In the genomic region with DNA sequence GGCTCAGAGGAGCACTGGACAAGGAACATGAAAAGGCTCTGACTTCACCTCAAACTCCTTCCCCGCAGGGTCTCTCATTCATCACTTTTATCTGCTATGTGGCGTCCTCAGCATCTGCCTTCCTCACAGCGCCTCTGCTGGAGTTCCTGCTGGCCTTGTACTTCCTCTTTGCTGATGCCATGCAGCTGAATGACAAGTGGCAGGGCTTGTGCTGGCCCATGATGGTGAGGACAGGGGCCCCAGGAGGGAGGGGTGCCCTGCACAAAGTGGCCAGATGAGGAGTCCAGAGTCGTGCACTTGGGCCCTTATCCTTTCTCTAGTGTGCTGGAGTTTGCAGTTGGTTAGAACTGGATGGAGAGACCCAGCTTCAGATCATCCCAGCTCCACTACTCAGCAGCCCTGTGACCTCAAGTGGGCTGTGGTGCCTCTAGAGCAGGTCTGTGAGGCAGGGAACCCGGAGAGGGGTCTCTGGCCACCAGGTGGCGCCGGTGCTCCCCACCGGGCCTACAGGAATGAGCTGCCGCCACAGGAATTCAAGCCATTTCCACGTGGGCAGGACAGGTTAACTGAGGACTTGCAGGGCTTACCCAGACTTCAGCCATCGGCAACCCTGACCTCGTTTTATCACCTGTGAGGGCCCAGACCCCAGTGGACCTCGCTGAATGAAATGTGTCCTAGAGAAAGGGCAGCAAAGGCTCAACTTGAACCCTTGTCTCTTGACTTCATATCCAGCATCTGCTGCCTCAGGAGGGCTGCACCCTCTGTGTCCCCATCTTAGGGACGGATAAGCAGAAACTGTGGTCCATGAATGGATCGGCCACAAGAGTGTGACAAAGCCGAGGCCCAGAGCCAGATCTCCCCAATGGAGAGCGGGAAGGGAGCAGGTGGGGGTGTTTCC, we compare ENCODE assay signal across 8 cellular contexts. TPM values are rescaled to one million over a fixed set of nuclear protein-coding genes. Genes with fewer than 3 reads are reported as not detected.
DNase-seq lines count a peak whose midpoint lies in the region; ATAC-seq and TF ChIP-seq lines count a peak whose summit lies in the region.

No MANE protein-coding gene starts in this region.

- intact Hi-C loops in heart right ventricle (cut with DNase I), result loop anchor here (1.0 to 10.0 kb wide), 12 partner anchors 51 to 259 kb away; a partner anchor contains a TSS
- intact Hi-C loops in vagina (cut with DNase I), result loop anchor here (10.0 kb wide), 2 partner anchors 84 to 124 kb away; no protein-coding TSS in a partner anchor

- 34 to 35% methylated on average over 17 of the region's 17 CpGs for WGBS in heart right ventricle, 2 donors

- H4K20me1 ChIP-seq in BLaER1, result peaks cover 82% of the 10 kb centered on the region
- H4K20me1 ChIP-seq in MM.1S (ENCODE audit: insufficient read depth, low read length), result no peaks in the 10 kb centered on the region

- H3K27ac ChIP-seq in BLaER1 (peak overlapping the region; percentile 46; the same call in 1 of the 2 replicates), MM.1S (ENCODE audit: low read length) (no peak overlapping the region), heart right ventricle (peak overlapping the region in 2 of 10 donors; percentile 24 to 26), vagina (peak overlapping the region; percentile 27)

- DNase-seq in MM.1S (peak; percentile 88), SW480 (ENCODE audit: low spot score) (peak; percentile 90), heart right ventricle (peak; percentile 87 to 88), pulmonary artery endothelial cell (ENCODE audit: low read depth, low spot score) (peak; percentile 63), vagina (ENCODE audit: extremely low spot score in 2 of 2) (no peak)
- peak; percentile 65 for DNase-seq in activated naive CD8-positive, alpha-beta T cell treated with anti-CD3 and anti-CD28 coated beads, Interleukin-2, amount 50 U/mL, for 16 hours (ENCODE audit: low read depth, low spot score)

- H3K9me2 ChIP-seq in MM.1S (replicated peaks; ENCODE audit: insufficient read depth, low read length), result no peaks in the 10 kb centered on the region

- H3K4me3 ChIP-seq in BLaER1, result no peak overlapping the region
- H3K4me3 ChIP-seq in MM.1S (ENCODE audit: low read length), result no peak overlapping the region
- H3K4me3 ChIP-seq in heart right ventricle, result no peak overlapping the region
- H3K4me3 ChIP-seq in vagina, result no peak overlapping the region

- no peak overlapping the region for H2AFZ ChIP-seq in MM.1S (ENCODE audit: low read length)

- no peaks in the 10 kb centered on the region for H3K79me2 ChIP-seq in MM.1S (ENCODE audit: low read length)

- no peaks in the 10 kb centered on the region for H3K9me3 ChIP-seq in BLaER1
- no peaks in the 10 kb centered on the region for H3K9me3 ChIP-seq in MM.1S (replicated peaks; ENCODE audit: insufficient read depth, low read length)
- no peaks in the 10 kb centered on the region for H3K9me3 ChIP-seq in heart right ventricle
- no peaks in the 10 kb centered on the region for H3K9me3 ChIP-seq in vagina

- peaks cover 52% of the 10 kb centered on the region for H3K4me1 ChIP-seq in BLaER1
- peaks cover 6% of the 10 kb centered on the region for H3K4me1 ChIP-seq in MM.1S (ENCODE audit: low read length)
- H3K4me1 ChIP-seq in heart right ventricle, result peaks cover 0 to 52% (median 30%) of the 10 kb centered on the region in 9 donors
- H3K4me1 ChIP-seq in vagina, result peaks cover 46% of the 10 kb centered on the region

- ATAC-seq in GM19463 (IDR thresholded peaks at IDR 0.05; ENCODE audit: unreplicated experiment), result peak; percentile 37
- ATAC-seq in heart right ventricle, result peak; percentile 21 to 71 (median 68)

- H3F3A ChIP-seq in MM.1S (ENCODE audit: insufficient read depth, low read length), result 0 out of 2 replicates have a peak, but pooled peaks cover 4% of the 10 kb centered on the region

- peak overlapping the region; percentile 86 for H3K4me2 ChIP-seq in BLaER1
- 0 out of 2 replicates have a peak overlapping the region, but pooled peaks have one; percentile 11 for H3K4me2 ChIP-seq in MM.1S (ENCODE audit: low read depth, low read length)

- H3K36me3 ChIP-seq in BLaER1 (peaks cover 50% of the 10 kb centered on the region), MM.1S (replicated peaks; ENCODE audit: insufficient read depth, low read length) (no peaks in the 10 kb centered on the region), heart right ventricle (peaks cover 0 to 57% (median 26%) of the 10 kb centered on the region in 9 donors), vagina (peaks cover 0 to 40% of the 10 kb centered on the region in 2 donors)

- peak; percentile 94 for TF ChIP-seq CTCF in MM.1S (IDR thresholded peaks at IDR 0.05; ENCODE audit: low read length)
- TF ChIP-seq CTCF in heart right ventricle (IDR thresholded peaks at IDR 0.05), result peak; percentile 86 to 96 (median 93)
- peak; percentile 69 to 88 (median 82) for TF ChIP-seq CTCF in vagina (IDR thresholded peaks at IDR 0.05)

- H3K9ac ChIP-seq in BLaER1 (no peak overlapping the region; the same call in 1 of the 2 replicates), MM.1S (ENCODE audit: low read length) (no peak overlapping the region)

- no peaks in the 10 kb centered on the region for H3K27me3 ChIP-seq in BLaER1
- H3K27me3 ChIP-seq in MM.1S (replicated peaks; ENCODE audit: insufficient read depth, low read length), result no peaks in the 10 kb centered on the region
- no peaks in the 10 kb centered on the region for H3K27me3 ChIP-seq in heart right ventricle
- no peaks in the 10 kb centered on the region for H3K27me3 ChIP-seq in vagina

- TF ChIP-seq POLR2A in vagina (IDR thresholded peaks at IDR 0.05), result no peak

RNA-seq across cellular contexts. Expression of a gene that starts 4.0 kb away (rescaled TPM):
- 10 to 100 TPM in 3 of 10 donors, 1 to 10 TPM in 7; 6.6 to 19.9 (median 7.9) TPM for total RNA-seq in heart right ventricle
- polyA plus RNA-seq in heart right ventricle, result 10 to 100 TPM; 12.0 to 18.0 TPM
- 23.5 and 23.7 TPM in 2 replicates for total RNA-seq in pulmonary artery endothelial cell
- total RNA-seq in vagina, result 47.9 TPM

RNA-seq across cellular contexts. Expression of a gene that starts 29.2 kb away (rescaled TPM):
- total RNA-seq in heart right ventricle (under 1 TPM in 4 of 10 donors, not detected in 6; 0.33 to 0.95 (median 0.63) TPM), pulmonary artery endothelial cell (not detected in 2 replicates), vagina (not detected)
- not detected for polyA plus RNA-seq in heart right ventricle

RNA-seq across cellular contexts. Expression of a gene that starts 42.3 kb away (rescaled TPM):
- total RNA-seq in heart right ventricle (1 to 10 TPM in 5 of 10 donors, under 1 TPM in 5; 0.50 to 2.1 (median 0.98) TPM), pulmonary artery endothelial cell (2.9 and 4.8 TPM in 2 replicates), vagina (not detected)
- polyA plus RNA-seq in heart right ventricle, result under 1 TPM in 1 of 2 donors, not detected in 1; 0.19 TPM

RNA-seq across cellular contexts. Expression of a gene that starts 56.1 kb away (rescaled TPM):
- total RNA-seq in heart right ventricle (10 to 100 TPM in 3 of 10 donors, 1 to 10 TPM in 7; 1.6 to 19.9 (median 6.7) TPM), pulmonary artery endothelial cell (74.6 and 103 TPM in 2 replicates), vagina (52.3 TPM)
- 10 to 100 TPM in 1 of 2 donors, 1 to 10 TPM in 1; 6.8 to 24.1 TPM for polyA plus RNA-seq in heart right ventricle

RNA-seq across cellular contexts. Expression of a gene that starts 58.6 kb away (rescaled TPM):
- total RNA-seq in heart right ventricle (10 to 100 TPM; 16.0 to 26.0 (median 21.4) TPM), pulmonary artery endothelial cell (25.8 and 38.4 TPM in 2 replicates), vagina (43.2 TPM)
- polyA plus RNA-seq in heart right ventricle, result 10 to 100 TPM in 1 of 2 donors, 1 to 10 TPM in 1; 8.0 to 13.6 TPM

Comparison
In these comparisons a context has a peak if more than half of its experiments do, and no peak if none do; other contexts are left out.
1. DNase-seq: peak in MM.1S (single experiment), SW480 (single experiment), activated naive CD8-positive, alpha-beta T cell treated with anti-CD3 and anti-CD28 coated beads, Interleukin-2, amount 50 U/mL, for 16 hours (single experiment), heart right ventricle (2 of 2) and pulmonary artery endothelial cell (single experiment); none in vagina (0 of 2).
2. Peak in every context shown above with its lines, with median percentiles within 50 percentile points of each other: CTCF ChIP-seq.